ENCODE assay signal across 26 cellular contexts in genomic region chr10:100618856-100619255, GRCh38.
"Had no signal": no experiment of that assay in that cellular context is flagged by ENCODE, and none has a peak within 500 bp of the region (broad histone marks: within the 10 kb centered on the region; RNA-seq: fewer than 3 reads in every experiment).

No MANE protein-coding gene starts in this region.

- H3K27ac ChIP-seq: colonic mucosa, epithelial cell of prostate, esophagus squamous epithelium, gastrocnemius medialis, heart left ventricle, left lung, lower lobe of right lung had no signal

- H3K4me1 ChIP-seq: colonic mucosa, gastrocnemius medialis, heart left ventricle, left lung, lower lobe of right lung had no signal

- DNase-seq: colonic mucosa; cortex of kidney; effector CD8-positive, alpha-beta T cell; effector memory CD8-positive, alpha-beta T cell; endodermal cell; erythroblast; esophagus squamous epithelium; foreskin fibroblast; foreskin melanocyte; gastrocnemius medialis; glutamatergic neuron; heart left ventricle; hippocampal formation; left cardiac atrium; left lung; left ventricle myocardium superior; lower lobe of right lung; mesenchymal stem cell; mucosa of descending colon had no signal

- ATAC-seq: effector memory CD8-positive, alpha-beta T cell; esophagus mucosa; gastrocnemius medialis; heart left ventricle; left cardiac atrium; left lung; left ventricle myocardium superior; lower lobe of right lung; mucosa of descending colon had no signal

- H3K4me3 Mint-ChIP-seq: dendritic cell treated with granulocyte-macrophage colony-stimulating factor and Interleukin-4, amounts not matched to agents 40 ng/mL and 50 ng/mL, for 4 days; effector memory CD8-positive, alpha-beta T cell; endodermal cell; mesothelial cell of epicardium had no signal

- H3K36me3 Mint-ChIP-seq: mesothelial cell of epicardium had no signal

- H3K4me3 ChIP-seq: colonic mucosa, esophagus squamous epithelium, gastrocnemius medialis, heart left ventricle, left lung, lower lobe of right lung, mucosa of descending colon had no signal

- H3K9me3 Mint-ChIP-seq: dendritic cell treated with granulocyte-macrophage colony-stimulating factor and Interleukin-4, amounts not matched to agents 40 ng/mL and 50 ng/mL, for 4 days; effector memory CD8-positive, alpha-beta T cell; endodermal cell; mesothelial cell of epicardium had no signal

- FAIRE-seq: endometrium, islet of Langerhans, keratinocyte had no signal

- H3K4me1 Mint-ChIP-seq: endodermal cell, mesothelial cell of epicardium had no signal

- H3K36me3 ChIP-seq: colonic mucosa, esophagus squamous epithelium, gastrocnemius medialis, heart left ventricle, left lung, lower lobe of right lung had no signal

- H3K27ac Mint-ChIP-seq: dendritic cell treated with granulocyte-macrophage colony-stimulating factor and Interleukin-4, amounts not matched to agents 40 ng/mL and 50 ng/mL, for 4 days; effector memory CD8-positive, alpha-beta T cell; endodermal cell; mesothelial cell of epicardium had no signal

- H3K9me3 ChIP-seq: colonic mucosa, esophagus squamous epithelium, gastrocnemius medialis, heart left ventricle, left lung, lower lobe of right lung, mucosa of descending colon had no signal
